ENCODE assay signal across 31 cellular contexts in the genomic region with DNA sequence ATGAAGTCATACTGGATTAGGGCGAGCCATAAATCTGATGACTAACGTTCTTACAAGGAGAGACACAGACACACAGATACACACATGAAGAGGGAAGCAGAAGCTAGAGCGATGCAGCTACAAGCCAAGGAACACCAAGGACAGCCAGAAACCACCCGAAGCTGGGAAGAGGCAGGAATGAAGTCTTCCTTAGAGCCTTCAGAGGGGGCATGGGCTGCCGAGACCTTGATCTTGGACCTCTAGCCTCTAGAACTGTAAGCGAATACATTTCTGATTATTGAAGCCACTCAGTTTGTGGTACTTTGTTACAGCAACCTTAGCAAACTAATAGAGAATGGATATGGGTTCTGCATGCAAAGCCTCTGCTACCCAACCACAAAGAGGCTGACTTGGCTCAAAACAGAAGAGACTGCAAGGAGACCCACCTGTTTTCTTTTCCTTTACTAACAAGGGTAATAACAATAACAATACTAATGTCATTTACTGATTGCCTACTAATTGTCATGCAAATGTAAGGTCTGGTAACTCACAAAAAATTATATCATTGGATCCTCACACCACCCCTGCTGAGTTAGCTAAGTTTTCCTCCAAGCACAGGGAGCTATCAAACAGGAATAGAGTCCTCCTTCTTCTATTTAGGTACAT. TPM values are rescaled to one million over a fixed set of nuclear protein-coding genes. Genes with fewer than 3 reads are reported as not detected.
"Had no signal": no experiment of that assay in that cellular context is flagged by ENCODE, and none has a peak within 500 bp of the region (broad histone marks: within the 10 kb centered on the region; RNA-seq: fewer than 3 reads in every experiment).

No MANE protein-coding gene starts in this region.

- H3K36me3 ChIP-seq: cardiac muscle cell, colonic mucosa, gastrocnemius medialis, lower lobe of right lung, sigmoid colon, uterus had no signal

- H3K4me3 Mint-ChIP-seq: activated CD4-positive, alpha-beta T cell treated with anti-CD3 and anti-CD28 coated beads for 36 hours; activated T-cell treated with anti-CD3 and anti-CD28 coated beads, Interleukin-2, amount 50 U/mL, for 72 hours; naive B cell; stimulated activated effector memory CD8-positive, alpha-beta T cell treated with anti-CD3 and anti-CD28 coated beads, Interleukin-12 subunit alpha, Interleukin-12 subunit beta, amount 100 ng/mL, for 72 hours; stimulated activated naive CD8-positive, alpha-beta T cell treated with anti-CD3 and anti-CD28 coated beads, Interleukin-15, amount 100 ng/mL, for 72 hours; T-helper 2 cell treated with Interferon-gamma antibody and Interleukin-4, amounts not matched to agents 5 μg/mL and 100 μg/mL, for 36 hours; type B pancreatic cell had no signal

- H3K27me3 ChIP-seq: body of pancreas, cardiac muscle cell, colonic mucosa, gastrocnemius medialis, hepatocyte, sigmoid colon, uterus had no signal

- H3K36me3 Mint-ChIP-seq: activated naive CD4-positive, alpha-beta T cell treated with anti-CD3 and anti-CD28 coated beads, Interleukin-2, amount 50 U/mL, for 72 hours; naive B cell; stimulated activated effector memory CD8-positive, alpha-beta T cell treated with anti-CD3 and anti-CD28 coated beads, Interleukin-12 subunit alpha, Interleukin-12 subunit beta, amount 100 ng/mL, for 72 hours; type B pancreatic cell had no signal

- H3K4me3 ChIP-seq: body of pancreas, cardiac muscle cell, colonic mucosa, gastrocnemius medialis, hepatocyte, psoas muscle, sigmoid colon, uterus had no signal

- H3K27ac Mint-ChIP-seq: activated CD4-positive, alpha-beta T cell treated with anti-CD3 and anti-CD28 coated beads for 36 hours; activated naive CD4-positive, alpha-beta T cell treated with anti-CD3 and anti-CD28 coated beads, Interleukin-2, amount 50 U/mL, for 72 hours; activated T-cell treated with anti-CD3 and anti-CD28 coated beads, Interleukin-2, amount 50 U/mL, for 72 hours; stimulated activated effector memory CD8-positive, alpha-beta T cell treated with anti-CD3 and anti-CD28 coated beads, Interleukin-12 subunit alpha, Interleukin-12 subunit beta, amount 100 ng/mL, for 72 hours; T-helper 2 cell treated with Interferon-gamma antibody and Interleukin-4, amounts not matched to agents 5 μg/mL and 100 μg/mL, for 36 hours; type B pancreatic cell had no signal

- H3K27ac ChIP-seq: body of pancreas, cardiac muscle cell, colonic mucosa, gastrocnemius medialis, hepatocyte, lower lobe of right lung, parathyroid adenoma, psoas muscle, sigmoid colon, uterus had no signal

- DNase-seq: activated CD4-positive, alpha-beta T cell treated with anti-CD3 and anti-CD28 coated beads for 36 hours; activated CD4-positive, CD25-positive, alpha-beta regulatory T cell; activated naive CD4-positive, alpha-beta T cell; activated T-cell treated with anti-CD3 and anti-CD28 coated beads for 4 hours; activated T-cell treated with anti-CD3 and anti-CD28 coated beads, Interleukin-2, amount 50 U/mL, for 72 hours; anterior cingulate cortex; body of pancreas; cerebellar nuclear complex; colonic mucosa; effector CD8-positive, alpha-beta T cell; erythroblast; gastrocnemius medialis; kidney glomerular epithelial cell; lower lobe of right lung; naive B cell; nucleus accumbens; psoas muscle; sigmoid colon; small intestine; stimulated activated CD4-positive, alpha-beta T cell treated with anti-CD3 and anti-CD28 coated beads, Interleukin-4, amount 100 ng/mL, for 24 hours; stimulated activated naive CD8-positive, alpha-beta T cell treated with anti-CD3 and anti-CD28 coated beads, Interleukin-15, amount 100 ng/mL, for 72 hours; substantia nigra; T-helper 1 cell; uterus had no signal

- H3K4me1 Mint-ChIP-seq: activated CD4-positive, alpha-beta T cell treated with anti-CD3 and anti-CD28 coated beads for 36 hours; naive B cell; stimulated activated effector memory CD8-positive, alpha-beta T cell treated with anti-CD3 and anti-CD28 coated beads, Interleukin-12 subunit alpha, Interleukin-12 subunit beta, amount 100 ng/mL, for 72 hours had no signal

- H3K4me1 ChIP-seq: body of pancreas, colonic mucosa, gastrocnemius medialis, lower lobe of right lung, parathyroid adenoma, psoas muscle, uterus had no signal

- H3K9me3 Mint-ChIP-seq: activated T-cell treated with anti-CD3 and anti-CD28 coated beads, Interleukin-2, amount 50 U/mL, for 72 hours; stimulated activated effector memory CD8-positive, alpha-beta T cell treated with anti-CD3 and anti-CD28 coated beads, Interleukin-12 subunit alpha, Interleukin-12 subunit beta, amount 100 ng/mL, for 72 hours; stimulated activated naive CD8-positive, alpha-beta T cell treated with anti-CD3 and anti-CD28 coated beads, Interleukin-15, amount 100 ng/mL, for 72 hours; T-helper 2 cell treated with Interferon-gamma antibody and Interleukin-4, amounts not matched to agents 5 μg/mL and 100 μg/mL, for 36 hours; type B pancreatic cell had no signal

- ATAC-seq: activated CD4-positive, alpha-beta T cell treated with anti-CD3 and anti-CD28 coated beads for 36 hours; activated naive CD4-positive, alpha-beta T cell treated with anti-CD3 and anti-CD28 coated beads, Interleukin-2, amount 50 U/mL, for 72 hours; activated T-cell treated with anti-CD3 and anti-CD28 coated beads, Interleukin-2, amount 50 U/mL, for 72 hours; body of pancreas; gastrocnemius medialis; lower lobe of right lung; psoas muscle; stimulated activated effector memory CD8-positive, alpha-beta T cell treated with anti-CD3 and anti-CD28 coated beads, Interleukin-12 subunit alpha, Interleukin-12 subunit beta, amount 100 ng/mL, for 72 hours; stimulated activated naive CD8-positive, alpha-beta T cell treated with anti-CD3 and anti-CD28 coated beads, Interleukin-15, amount 100 ng/mL, for 72 hours had no signal

- H3K27me3 Mint-ChIP-seq: activated CD4-positive, alpha-beta T cell treated with anti-CD3 and anti-CD28 coated beads for 36 hours; stimulated activated naive CD8-positive, alpha-beta T cell treated with anti-CD3 and anti-CD28 coated beads, Interleukin-15, amount 100 ng/mL, for 72 hours had no signal

- H3K9me3 ChIP-seq: body of pancreas, colonic mucosa, gastrocnemius medialis, lower lobe of right lung, psoas muscle, sigmoid colon, uterus had no signal

RNA-seq across cellular contexts. Expression of a gene that starts 10.1 kb away (rescaled TPM):
- total RNA-seq: activated naive CD4-positive, alpha-beta T cell treated with anti-CD3 and anti-CD28 coated beads, Interleukin-2, amount 50 U/mL, for 72 hours; activated T-cell treated with anti-CD3 and anti-CD28 coated beads, Interleukin-2, amount 50 U/mL, for 72 hours had no signal
